In the genomic region with DNA sequence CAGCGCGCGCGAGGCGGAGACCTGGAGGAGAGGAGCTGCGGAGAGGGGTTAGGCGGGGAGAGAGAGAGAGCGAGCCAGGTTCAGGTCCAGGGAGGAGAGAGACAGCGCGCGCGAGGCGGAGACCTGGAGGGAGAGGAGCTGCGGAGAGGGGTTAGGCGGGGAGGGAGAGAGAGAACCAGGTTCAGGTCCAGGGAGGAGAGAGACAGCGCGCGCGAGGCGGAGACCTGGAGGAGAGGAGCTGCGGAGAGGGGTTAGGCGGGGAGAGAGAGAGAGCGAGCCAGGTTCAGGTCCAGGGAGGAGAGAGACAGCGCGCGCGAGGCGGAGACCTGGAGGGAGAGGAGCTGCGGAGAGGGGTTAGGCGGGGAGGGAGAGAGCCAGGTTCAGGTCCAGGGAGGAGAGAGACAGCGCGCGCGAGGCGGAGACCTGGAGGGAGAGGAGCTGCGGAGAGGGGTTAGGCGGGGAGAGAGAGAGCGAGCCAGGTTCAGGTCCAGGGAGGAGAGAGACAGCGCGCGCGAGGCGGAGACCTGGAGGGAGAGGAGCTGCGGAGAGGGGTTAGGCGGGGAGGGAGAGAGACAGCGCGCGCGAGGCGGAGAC, we compare ENCODE assay signal across 8 cellular contexts. TPM values are rescaled to one million over a fixed set of nuclear protein-coding genes. Genes with fewer than 3 reads are reported as not detected.
DNase-seq lines count a peak whose midpoint lies in the region; ATAC-seq, FAIRE-seq and TF ChIP-seq lines count a peak whose summit lies in the region.
"Not testable (repeated sequence)": the region's sequence is repeated elsewhere in the genome, so short reads cannot be mapped to it uniquely, and the experiment has no call there.

No MANE protein-coding gene starts in this region.

- peak overlapping the region; percentile 71 for H3K4me3 ChIP-seq in CD8-positive, alpha-beta T cell (ENCODE audit: low read depth, low read length)
- H3K4me3 ChIP-seq in ascending aorta (peak overlapping the region; percentile 91 to 100), epithelial cell of proximal tubule (ENCODE audit: low read depth, low read length) (peak overlapping the region; percentile 85), HepG2 (replicated peaks in 1 of 3; ENCODE audit: insufficient read depth in 1 of 3, low read depth in 2 of 3, low read length in 3 of 3) (peak overlapping the region in 2 of 3 experiments; percentile 79 to 89; a peak in 4 of 6 replicates), ovary (peak overlapping the region; percentile 58), thymus (ENCODE audit: low read length) (peak overlapping the region; percentile 87)

- H3K27ac ChIP-seq in CD8-positive, alpha-beta T cell (ENCODE audit: low read depth, low read length); ascending aorta; HepG2 (ENCODE audit: extremely low read length, insufficient read depth, low read length); thymus (ENCODE audit: low read depth): not testable (repeated sequence)
- peak overlapping the region in 1 of 2 donors; percentile 44 for H3K27ac ChIP-seq in ovary

- 2% methylated on average over 43 of the region's 50 CpGs for WGBS in HepG2 (ENCODE audit: low lambda C conversion rate)
- 1% methylated on average over 21 to 46 of the region's 50 CpGs; no CpG with 5 or more reads in 1 of the 3 donors for WGBS in ovary, 3 donors
- WGBS in thymus, result 4% methylated on average over 14 of the region's 50 CpGs

- H3K27me3 Mint-ChIP-seq in CD8-positive, alpha-beta T cell (ENCODE audit: low read depth); T-helper 2 cell treated with Interferon-gamma antibody and Interleukin-4, amounts not matched to agents 5 μg/mL and 100 μg/mL, for 36 hours (ENCODE audit: low read depth): not testable (repeated sequence)
- peaks cover 14% of the 10 kb centered on the region for H3K27me3 Mint-ChIP-seq in IgD-negative memory B cell

- not testable (repeated sequence) for H3K27me3 ChIP-seq in CD8-positive, alpha-beta T cell (ENCODE audit: insufficient read depth, low read length); ascending aorta; ovary
- H3K27me3 ChIP-seq in HepG2 (ENCODE audit: control insufficient read depth in 1 of 2, insufficient read depth in 2 of 2, low read length in 2 of 2) (peaks cover 11 to 46% of the 10 kb centered on the region in 2 experiments), thymus (ENCODE audit: control insufficient read depth, insufficient read depth) (peaks cover 24% of the 10 kb centered on the region)

- intact Hi-C loops in CD8-positive, alpha-beta T cell (cut with DNase I, micrococcal nuclease), result loop anchor here (5.0 to 10.0 kb wide), 3 partner anchors 138 to 420 kb away; partner anchors contain the start of genes BRD9 (in 1 of the 2), CCDC127 (in 1 of the 2), CEP72 (in 1 of the 2) and SDHA (in 1 of the 2)
- intact Hi-C loops in ascending aorta (cut with DNase I), result loop anchor here (5.0 to 10.0 kb wide), 3 partner anchors 218 to 1330 kb away; partner anchors contain the start of genes CLPTM1L, NDUFS6 and TPPP
- intact Hi-C loops in HepG2 (cut with micrococcal nuclease; ENCODE audit: unreplicated experiment); ovary (cut with DNase I): not testable (repeated sequence)

- in situ Hi-C loops in HepG2 (cut with HindIII; ENCODE audit: extremely low pct_ligation_motif_present, low pct_unique_long_range_greater_than_20kb), result not testable (repeated sequence)

- H3K4me2 ChIP-seq in HepG2 (ENCODE audit: low read depth, low read length), result peak overlapping the region; percentile 90

- DNase-seq in CD8-positive, alpha-beta T cell; T-helper 2 cell treated with Interferon-gamma antibody and Interleukin-4, amounts not matched to agents 5 μg/mL and 100 μg/mL, for 36 hours (ENCODE audit: low spot score); ascending aorta (ENCODE audit: low spot score in 2 of 2); epithelial cell of proximal tubule (ENCODE audit: low read depth); HepG2 (ENCODE audit: low spot score): not testable (repeated sequence)
- DNase-seq in ovary, result peak in 3 of 5 donors; percentile 3 to 32 (median 18)

- not testable (repeated sequence) for H3K9ac ChIP-seq in HepG2 (ENCODE audit: insufficient read depth, low read depth, low read length)

- not testable (repeated sequence) for H3K79me2 ChIP-seq in HepG2 (ENCODE audit: insufficient read depth, low read length)

- peak overlapping the region; percentile 66 for H3K4me3 Mint-ChIP-seq in CD8-positive, alpha-beta T cell
- peak overlapping the region; percentile 75 to 95 (median 88) for H3K4me3 Mint-ChIP-seq in IgD-negative memory B cell
- H3K4me3 Mint-ChIP-seq in T-helper 2 cell treated with Interferon-gamma antibody and Interleukin-4, amounts not matched to agents 5 μg/mL and 100 μg/mL, for 36 hours, result peak overlapping the region; percentile 70

- CTCF ChIA-PET in CD8-positive, alpha-beta T cell (lab: Charles Lee), result interaction anchor here (3.2 kb wide), 1 partner anchor 28 kb away, joined by 17 read pairs; no protein-coding TSS in a partner anchor
- CTCF ChIA-PET in HepG2 (lab: Yijun Ruan, JAX; ENCODE audit: low intra/inter-chr PET ratio, low total read pairs), result not testable (repeated sequence)

- not testable (repeated sequence) for H3K36me3 ChIP-seq in CD8-positive, alpha-beta T cell (ENCODE audit: insufficient read depth, low read length); HepG2 (replicated peaks in 1 of 2; ENCODE audit: control insufficient read depth in 1 of 2, insufficient read depth in 2 of 2, low read length in 2 of 2); ovary
- H3K36me3 ChIP-seq in ascending aorta (peaks cover 0 to 11% of the 10 kb centered on the region in 2 donors), thymus (ENCODE audit: control insufficient read depth, insufficient read depth) (peaks cover 14% of the 10 kb centered on the region)

- not testable (repeated sequence) for ATAC-seq in CD8-positive, alpha-beta T cell; HepG2

- not testable (repeated sequence) for TF ChIP-seq EP300 in HepG2 (IDR thresholded peaks at IDR 0.05; ENCODE audit: low read depth in 2 of 2, low read length in 2 of 2); HepG2 (CRISPR knock-in tag; IDR thresholded peaks at IDR 0.05; ENCODE audit: borderline replicate concordance); ovary (IDR thresholded peaks at IDR 0.05)

- H3K27ac Mint-ChIP-seq in CD8-positive, alpha-beta T cell; T-helper 2 cell treated with Interferon-gamma antibody and Interleukin-4, amounts not matched to agents 5 μg/mL and 100 μg/mL, for 36 hours: not testable (repeated sequence)
- H3K27ac Mint-ChIP-seq in IgD-negative memory B cell, result peak overlapping the region in 2 of 3 donors; percentile 69 to 79

- not testable (repeated sequence) for H4K20me1 ChIP-seq in HepG2 (ENCODE audit: insufficient read depth, low read length)

- TF ChIP-seq CTCF in CD8-positive, alpha-beta T cell (IDR thresholded peaks at IDR 0.05); ascending aorta (IDR thresholded peaks at IDR 0.05); epithelial cell of proximal tubule (conservative IDR thresholded peaks at IDR 0.05; ENCODE audit: low read depth, low read length); HepG2 (CRISPR knock-in tag; IDR thresholded peaks at IDR 0.05); ovary (IDR thresholded peaks at IDR 0.05): not testable (repeated sequence)

- TF ChIP-seq POLR2A in HepG2 (IDR thresholded peaks at IDR 0.05; ENCODE audit: insufficient read depth in 1 of 2, low read depth in 2 of 2, low read length in 2 of 2); ovary (IDR thresholded peaks at IDR 0.05): not testable (repeated sequence)

- H3K9me3 Mint-ChIP-seq in CD8-positive, alpha-beta T cell; IgD-negative memory B cell; T-helper 2 cell treated with Interferon-gamma antibody and Interleukin-4, amounts not matched to agents 5 μg/mL and 100 μg/mL, for 36 hours: not testable (repeated sequence)

- H3K4me1 Mint-ChIP-seq in CD8-positive, alpha-beta T cell (ENCODE audit: low read depth), result peaks cover 21% of the 10 kb centered on the region
- peaks cover 16 to 18% (median 16%) of the 10 kb centered on the region in 3 donors for H3K4me1 Mint-ChIP-seq in IgD-negative memory B cell
- H3K4me1 Mint-ChIP-seq in T-helper 2 cell treated with Interferon-gamma antibody and Interleukin-4, amounts not matched to agents 5 μg/mL and 100 μg/mL, for 36 hours (ENCODE audit: low read depth), result peaks cover 14% of the 10 kb centered on the region

- not testable (repeated sequence) for TF ChIP-seq RAD21 in HepG2 (CRISPR knock-in tag; IDR thresholded peaks at IDR 0.05)

- not testable (repeated sequence) for H3K9me3 ChIP-seq in CD8-positive, alpha-beta T cell (ENCODE audit: low read length); ascending aorta; HepG2 (ENCODE audit: low read length); ovary; thymus (ENCODE audit: control insufficient read depth)

- not testable (repeated sequence) for H3K36me3 Mint-ChIP-seq in CD8-positive, alpha-beta T cell; IgD-negative memory B cell
- peaks cover 13% of the 10 kb centered on the region for H3K36me3 Mint-ChIP-seq in T-helper 2 cell treated with Interferon-gamma antibody and Interleukin-4, amounts not matched to agents 5 μg/mL and 100 μg/mL, for 36 hours (ENCODE audit: low read depth)

- BruUV-seq in HepG2 (replicated peaks; lab: Mats Ljungman, UMichigan), result not testable (repeated sequence)

- H2AFZ ChIP-seq in HepG2 (ENCODE audit: low read length), result not testable (repeated sequence)

- H3K4me1 ChIP-seq in CD8-positive, alpha-beta T cell (ENCODE audit: insufficient read depth, low read length), result peaks cover 11% of the 10 kb centered on the region
- H3K4me1 ChIP-seq in ascending aorta, result peaks cover 10 to 15% of the 10 kb centered on the region in 2 donors
- H3K4me1 ChIP-seq in HepG2 (ENCODE audit: insufficient read depth, low read length), result peaks cover 32% of the 10 kb centered on the region
- H3K4me1 ChIP-seq in ovary (ENCODE audit: insufficient read depth), result peaks cover 10% of the 10 kb centered on the region
- not testable (repeated sequence) for H3K4me1 ChIP-seq in thymus (ENCODE audit: control insufficient read depth, insufficient read depth, low read length)

- POLR2A ChIA-PET in CD8-positive, alpha-beta T cell (lab: Charles Lee), result interaction anchor here (1.3 to 1.4 kb wide), 3 partner anchors 70 to 256 kb away, joined by 3 to 4 read pairs (median 4); partner anchors contain the start of genes CCDC127, CEP72 and SDHA
- POLR2A ChIA-PET in HepG2 (lab: Yijun Ruan, JAX), result interaction anchor here (0.8 kb wide), 1 partner anchor 59 kb away, joined by 3 read pairs; no protein-coding TSS in a partner anchor

- not testable (repeated sequence) for FAIRE-seq in HepG2 (lab: Jason Lieb, UNC)

RNA-seq across cellular contexts. Expression of gene EXOC3, which starts 31.4 kb away (rescaled TPM):
- total RNA-seq in CD8-positive, alpha-beta T cell, result 10 to 100 TPM; 82.2 to 85.2 TPM
- 25.8 TPM for polyA plus RNA-seq in IgD-negative memory B cell
- 56.7 TPM for total RNA-seq in ascending aorta
- total RNA-seq in epithelial cell of proximal tubule, result 23.8 and 27.2 TPM in 2 replicates
- 16.0 and 20.5 TPM in 2 replicates for total RNA-seq in HepG2 (2016; rRNA removed; fragmentation: Illumina TruSeq; extraction: Trizol)
- 7.2 and 7.9 TPM in 2 replicates for total RNA-seq in HepG2 (2016; cell fraction: cytosol; rRNA removed; fragmentation: Illumina TruSeq; extraction: Trizol; ENCODE audit: low read depth)
- 14.6 and 19.5 TPM in 2 replicates for total RNA-seq in HepG2 (2016; cell fraction: insoluble cytoplasmic fraction; rRNA removed; fragmentation: Illumina TruSeq; extraction: Trizol)
- 13.8 and 14.1 TPM in 2 replicates for total RNA-seq in HepG2 (2016; cell fraction: membrane; rRNA removed; fragmentation: Illumina TruSeq; extraction: Trizol)
- total RNA-seq in HepG2 (2016; cell fraction: nucleus; rRNA removed; fragmentation: Illumina TruSeq; extraction: Trizol), result 11.2 and 13.3 TPM in 2 replicates
- polyA plus RNA-seq in HepG2 (2011; rRNA removed), result 9.2 and 11.8 TPM in 2 replicates
- polyA plus RNA-seq in HepG2 (2011; cell fraction: cytosol; rRNA removed), result 6.8 and 8.3 TPM in 2 replicates
- polyA plus RNA-seq in HepG2 (2011; cell fraction: nucleus; rRNA removed), result 26.9 and 28.5 TPM in 2 replicates
- polyA plus RNA-seq in HepG2 (2012), result 14.6 and 15.2 TPM in 2 replicates
- 5.5 and 5.9 TPM in 2 replicates for polyA plus RNA-seq in HepG2 (2016; cell fraction: cytosol; fragmentation: Illumina TruSeq; extraction: Trizol; ENCODE audit: low read depth)
- 14.3 and 16.5 TPM in 2 replicates for polyA plus RNA-seq in HepG2 (2016; cell fraction: insoluble cytoplasmic fraction; fragmentation: Illumina TruSeq; extraction: Trizol; ENCODE audit: low read depth)
- 7.8 and 8.8 TPM in 2 replicates for polyA plus RNA-seq in HepG2 (2016; cell fraction: membrane; fragmentation: Illumina TruSeq; extraction: Trizol; ENCODE audit: low read depth)
- polyA plus RNA-seq in HepG2 (2016; cell fraction: nucleus; fragmentation: Illumina TruSeq; extraction: Trizol; ENCODE audit: insufficient read depth, low read depth), result 28.1 and 32.7 TPM in 2 replicates
- polyA minus RNA-seq in HepG2 (2011; rRNA and poly(A)+ RNA removed; ENCODE audit: low replicate concordance), result 15.9 and 55.4 TPM in 2 replicates
- 6.1 and 7.2 TPM in 2 replicates for polyA minus RNA-seq in HepG2 (2011; cell fraction: cytosol; rRNA and poly(A)+ RNA removed)
- 12.9 and 14.2 TPM in 2 replicates for polyA minus RNA-seq in HepG2 (2011; cell fraction: nucleus; rRNA and poly(A)+ RNA removed)
- 10 to 100 TPM; 25.5 to 67.4 (median 53.8) TPM for total RNA-seq in ovary
- polyA plus RNA-seq in ovary, result 10 to 100 TPM; 33.1 to 41.4 TPM
- 60.0 TPM for polyA plus RNA-seq in thymus

RNA-seq across cellular contexts. Expression of gene SLC9A3, which starts 49.9 kb away (rescaled TPM):
- total RNA-seq in CD8-positive, alpha-beta T cell, result 1 to 10 TPM; 1.8 to 2.0 TPM
- 1.2 TPM for polyA plus RNA-seq in IgD-negative memory B cell
- total RNA-seq in ascending aorta, result 9.9 TPM
- total RNA-seq in epithelial cell of proximal tubule, result 1.3 and 3.2 TPM in 2 replicates
- 1.2 and 1.8 TPM in 2 replicates for total RNA-seq in HepG2 (2016; rRNA removed; fragmentation: Illumina TruSeq; extraction: Trizol)
- 0.30 and 0.35 TPM in 2 replicates for total RNA-seq in HepG2 (2016; cell fraction: cytosol; rRNA removed; fragmentation: Illumina TruSeq; extraction: Trizol; ENCODE audit: low read depth)
- 1.3 and 1.6 TPM in 2 replicates for total RNA-seq in HepG2 (2016; cell fraction: insoluble cytoplasmic fraction; rRNA removed; fragmentation: Illumina TruSeq; extraction: Trizol)
- 1.5 and 1.9 TPM in 2 replicates for total RNA-seq in HepG2 (2016; cell fraction: membrane; rRNA removed; fragmentation: Illumina TruSeq; extraction: Trizol)
- 1.1 and 1.2 TPM in 2 replicates for total RNA-seq in HepG2 (2016; cell fraction: nucleus; rRNA removed; fragmentation: Illumina TruSeq; extraction: Trizol)
- 1.5 and 1.9 TPM in 2 replicates for polyA plus RNA-seq in HepG2 (2011; rRNA removed)
- polyA plus RNA-seq in HepG2 (2011; cell fraction: cytosol; rRNA removed), result 1.4 TPM in 2 replicates
- 2.2 and 2.4 TPM in 2 replicates for polyA plus RNA-seq in HepG2 (2011; cell fraction: nucleus; rRNA removed)
- 1.1 and 1.4 TPM in 2 replicates for polyA plus RNA-seq in HepG2 (2012)
- polyA plus RNA-seq in HepG2 (2016; cell fraction: cytosol; fragmentation: Illumina TruSeq; extraction: Trizol; ENCODE audit: low read depth), result 0.37 and 0.43 TPM in 2 replicates
- 1.7 and 1.8 TPM in 2 replicates for polyA plus RNA-seq in HepG2 (2016; cell fraction: insoluble cytoplasmic fraction; fragmentation: Illumina TruSeq; extraction: Trizol; ENCODE audit: low read depth)
- polyA plus RNA-seq in HepG2 (2016; cell fraction: membrane; fragmentation: Illumina TruSeq; extraction: Trizol; ENCODE audit: low read depth), result 1.4 and 1.6 TPM in 2 replicates
- polyA plus RNA-seq in HepG2 (2016; cell fraction: nucleus; fragmentation: Illumina TruSeq; extraction: Trizol; ENCODE audit: insufficient read depth, low read depth), result 1.9 and 2.4 TPM in 2 replicates
- polyA minus RNA-seq in HepG2 (2011; rRNA and poly(A)+ RNA removed; ENCODE audit: low replicate concordance), result 0.76 and 1.0 TPM in 2 replicates
- 0.35 and 0.49 TPM in 2 replicates for polyA minus RNA-seq in HepG2 (2011; cell fraction: cytosol; rRNA and poly(A)+ RNA removed)
- 0.99 and 1.0 TPM in 2 replicates for polyA minus RNA-seq in HepG2 (2011; cell fraction: nucleus; rRNA and poly(A)+ RNA removed)
- total RNA-seq in ovary, result 1 to 10 TPM; 1.7 to 3.6 (median 2.3) TPM
- 1 to 10 TPM; 1.2 to 1.7 TPM for polyA plus RNA-seq in ovary
- polyA plus RNA-seq in thymus, result 1.9 TPM
